ENCODE assay signal across 19 cellular contexts in genomic region chr11:3080733-3081385, GRCh38. TPM values are rescaled to one million over a fixed set of nuclear protein-coding genes. Genes with fewer than 3 reads are reported as not detected.
DNase-seq lines count a peak whose midpoint lies in the region; ATAC-seq, FAIRE-seq and TF ChIP-seq lines count a peak whose summit lies in the region.
"Had no signal": no experiment of that assay in that cellular context is flagged by ENCODE, and none has a peak within 500 bp of the region (broad histone marks: within the 10 kb centered on the region; RNA-seq: fewer than 3 reads in every experiment).

No MANE protein-coding gene starts in this region.

- no peaks in the 10 kb centered on the region for H3K27me3 ChIP-seq in PC-3 (ENCODE audit: low read length)
- H3K27me3 ChIP-seq: BLaER1 had no signal

- H3K4me3 Mint-ChIP-seq in chondrocyte (ENCODE audit: unreplicated experiment), result no peak overlapping the region
- H3K4me3 Mint-ChIP-seq: CD14-positive monocyte; CD8-positive, alpha-beta T cell; IgD-negative memory B cell had no signal

- H3K27ac ChIP-seq in PC-3 (ENCODE audit: low read length), result no peak overlapping the region
- H3K27ac ChIP-seq: BLaER1, GM23248 had no signal

- H3K36me3 ChIP-seq in PC-3 (ENCODE audit: low read depth, low read length), result no peaks in the 10 kb centered on the region
- H3K36me3 ChIP-seq: BLaER1 had no signal

- H3K9me2 ChIP-seq in PC-3 (replicated peaks; ENCODE audit: low read length), result no peaks in the 10 kb centered on the region

- no peaks in the 10 kb centered on the region; the same call in 1 of the 2 replicates for H3K4me1 ChIP-seq in PC-3 (ENCODE audit: insufficient read depth, low read length)
- H3K4me1 ChIP-seq: BLaER1 had no signal

- no peak overlapping the region for H3K4me2 ChIP-seq in PC-3 (ENCODE audit: low read length)
- H3K4me2 ChIP-seq: BLaER1 had no signal

- H3K9ac ChIP-seq in PC-3 (ENCODE audit: low read length), result no peak overlapping the region
- H3K9ac ChIP-seq: BLaER1, GM23248 had no signal

- CTCF ChIA-PET in PC-3 (lab: Charles Lee), result interaction anchor here (0.6 to 0.7 kb wide), 2 partner anchors 9 to 10 kb away, joined by 3 to 9 read pairs; no protein-coding TSS in a partner anchor

- BruUV-seq in PC-3 (replicated peaks; lab: Mats Ljungman, UMichigan), result no TSS peak

- H3K27ac Mint-ChIP-seq in chondrocyte (ENCODE audit: unreplicated experiment), result no peak overlapping the region
- H3K27ac Mint-ChIP-seq: CD14-positive monocyte; CD8-positive, alpha-beta T cell; IgD-negative memory B cell had no signal

- H4K20me1 ChIP-seq in PC-3 (ENCODE audit: low read length), result no peaks in the 10 kb centered on the region
- H4K20me1 ChIP-seq: BLaER1 had no signal

- peak; percentile 50 for DNase-seq in cardiac septum (ENCODE audit: low spot score)
- DNase-seq in left ventricle myocardium superior, result no peak
- DNase-seq in PC-3, result peak; percentile 19
- DNase-seq in chondrocyte (ENCODE audit: low spot score), result peak; percentile 24
- DNase-seq in retina, result no peak
- no peak for DNase-seq in H54 (ENCODE audit: insufficient read length, low spot score)
- DNase-seq: 8988T; CD8-positive, alpha-beta T cell; DMS 273 treated with DMSO at 0.1 percent for 48 hours; DMS53; DND-41; GM23248; HCEC 1CT had no signal

- POLR2A ChIA-PET in PC-3 (lab: Charles Lee; ENCODE audit: unreplicated experiment), result no interaction called here

- intact Hi-C loops in cardiac septum (cut with DNase I) (no loop called here), left ventricle myocardium superior (cut with micrococcal nuclease) (no loop called here), PC-3 (cut with micrococcal nuclease) (no loop called here)

- H3K36me3 Mint-ChIP-seq in chondrocyte (ENCODE audit: low read depth), result no peaks in the 10 kb centered on the region
- H3K36me3 Mint-ChIP-seq: CD14-positive monocyte; CD8-positive, alpha-beta T cell; IgD-negative memory B cell had no signal

- H3K4me1 Mint-ChIP-seq in chondrocyte (ENCODE audit: low read depth), result no peaks in the 10 kb centered on the region
- H3K4me1 Mint-ChIP-seq: CD14-positive monocyte, IgD-negative memory B cell had no signal

- no peaks in the 10 kb centered on the region for H3K9me3 ChIP-seq in PC-3 (ENCODE audit: low read length)
- H3K9me3 ChIP-seq: BLaER1 had no signal

- TF ChIP-seq POLR2A in H54 (IDR thresholded peaks at IDR 0.05; ENCODE audit: low read depth, low read length), result no peak

- H2AFZ ChIP-seq in PC-3 (ENCODE audit: low read length), result no peak overlapping the region
- H2AFZ ChIP-seq: GM23248 had no signal

- TF ChIP-seq CTCF in PC-3 (conservative IDR thresholded peaks at IDR 0.05; ENCODE audit: low read depth, low read length) (no peak), chondrocyte (IDR thresholded peaks at IDR 0.05) (no peak)

- no peak overlapping the region for H3K4me3 ChIP-seq in PC-3 (ENCODE audit: low read length)
- H3K4me3 ChIP-seq: BLaER1, GM12878, GM23248 had no signal

- H3K79me2 ChIP-seq in PC-3 (ENCODE audit: low read length), result no peaks in the 10 kb centered on the region

- no peak for FAIRE-seq in H54 (lab: Jason Lieb, UNC)
- FAIRE-seq: GM12878, HTR-8/SVneo had no signal

- ATAC-seq in left ventricle myocardium superior (no peak), PC-3 (no peak), GM18873 (IDR thresholded peaks at IDR 0.05; ENCODE audit: low FRiP score, unreplicated experiment) (no peak)
- ATAC-seq: CD8-positive, alpha-beta T cell; GM12878 had no signal

- no peaks in the 10 kb centered on the region for H3K9me3 Mint-ChIP-seq in chondrocyte (ENCODE audit: low read depth)
- H3K9me3 Mint-ChIP-seq: CD8-positive, alpha-beta T cell had no signal

- H3K27me3 Mint-ChIP-seq in chondrocyte (ENCODE audit: low read depth), result no peaks in the 10 kb centered on the region

- H3F3A ChIP-seq in PC-3 (ENCODE audit: low read length, unreplicated experiment), result no peaks in the 10 kb centered on the region

RNA-seq across cellular contexts. Expression of gene CARS1, which starts 23.6 kb away (rescaled TPM):
- total RNA-seq in cardiac septum (17.1 TPM), left ventricle myocardium superior (12.4 TPM), PC-3 (2014; rRNA removed) (39.7 and 43.7 TPM in 2 replicates), chondrocyte (49.3 to 106 TPM (median 101 TPM) in 3 replicates)

Comparison
In these comparisons a context has a peak if more than half of its experiments do, and no peak if none do; other contexts are left out.
1. DNase-seq: peak in cardiac septum (single experiment), PC-3 (single experiment) and chondrocyte (single experiment); none in left ventricle myocardium superior (single experiment), retina (single experiment) and H54 (single experiment).